1 cellular context compared by ENCODE assay signal in the genomic region with DNA sequence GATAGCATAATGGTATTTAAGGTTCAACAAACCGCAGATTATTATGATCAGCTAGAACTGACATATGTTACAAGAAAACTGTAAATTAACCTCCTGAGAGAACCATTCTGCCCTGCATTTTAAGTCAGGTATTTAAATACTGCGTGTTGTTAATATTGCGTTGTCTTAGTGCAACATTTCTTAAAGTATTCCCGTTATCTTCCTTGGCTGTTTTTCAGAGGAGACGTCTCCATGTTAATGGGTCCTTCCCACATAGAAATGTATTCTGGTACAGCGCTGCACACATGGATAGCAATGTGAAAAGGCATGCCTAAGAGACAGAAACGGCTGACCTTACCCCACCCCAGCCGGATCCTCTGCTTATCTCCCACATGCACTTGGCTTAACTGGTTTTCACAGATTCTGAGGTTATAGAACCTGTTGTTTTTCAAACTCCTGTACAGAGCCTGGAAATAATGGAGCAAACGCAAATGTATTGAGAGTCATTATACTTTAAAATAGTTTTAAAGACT.
A peak's percentile ranks its signal among the peaks of the same experiment; 100 is the strongest.
TF ChIP-seq lines count a peak whose summit lies in the region.

No MANE protein-coding gene starts in this region.

TF ChIP-seq in K562, 482 proteins besides CTCF, POLR2A, EP300 and RAD21 (continued from another document and continues in another):
- TF ChIP-seq, protein P1, sequence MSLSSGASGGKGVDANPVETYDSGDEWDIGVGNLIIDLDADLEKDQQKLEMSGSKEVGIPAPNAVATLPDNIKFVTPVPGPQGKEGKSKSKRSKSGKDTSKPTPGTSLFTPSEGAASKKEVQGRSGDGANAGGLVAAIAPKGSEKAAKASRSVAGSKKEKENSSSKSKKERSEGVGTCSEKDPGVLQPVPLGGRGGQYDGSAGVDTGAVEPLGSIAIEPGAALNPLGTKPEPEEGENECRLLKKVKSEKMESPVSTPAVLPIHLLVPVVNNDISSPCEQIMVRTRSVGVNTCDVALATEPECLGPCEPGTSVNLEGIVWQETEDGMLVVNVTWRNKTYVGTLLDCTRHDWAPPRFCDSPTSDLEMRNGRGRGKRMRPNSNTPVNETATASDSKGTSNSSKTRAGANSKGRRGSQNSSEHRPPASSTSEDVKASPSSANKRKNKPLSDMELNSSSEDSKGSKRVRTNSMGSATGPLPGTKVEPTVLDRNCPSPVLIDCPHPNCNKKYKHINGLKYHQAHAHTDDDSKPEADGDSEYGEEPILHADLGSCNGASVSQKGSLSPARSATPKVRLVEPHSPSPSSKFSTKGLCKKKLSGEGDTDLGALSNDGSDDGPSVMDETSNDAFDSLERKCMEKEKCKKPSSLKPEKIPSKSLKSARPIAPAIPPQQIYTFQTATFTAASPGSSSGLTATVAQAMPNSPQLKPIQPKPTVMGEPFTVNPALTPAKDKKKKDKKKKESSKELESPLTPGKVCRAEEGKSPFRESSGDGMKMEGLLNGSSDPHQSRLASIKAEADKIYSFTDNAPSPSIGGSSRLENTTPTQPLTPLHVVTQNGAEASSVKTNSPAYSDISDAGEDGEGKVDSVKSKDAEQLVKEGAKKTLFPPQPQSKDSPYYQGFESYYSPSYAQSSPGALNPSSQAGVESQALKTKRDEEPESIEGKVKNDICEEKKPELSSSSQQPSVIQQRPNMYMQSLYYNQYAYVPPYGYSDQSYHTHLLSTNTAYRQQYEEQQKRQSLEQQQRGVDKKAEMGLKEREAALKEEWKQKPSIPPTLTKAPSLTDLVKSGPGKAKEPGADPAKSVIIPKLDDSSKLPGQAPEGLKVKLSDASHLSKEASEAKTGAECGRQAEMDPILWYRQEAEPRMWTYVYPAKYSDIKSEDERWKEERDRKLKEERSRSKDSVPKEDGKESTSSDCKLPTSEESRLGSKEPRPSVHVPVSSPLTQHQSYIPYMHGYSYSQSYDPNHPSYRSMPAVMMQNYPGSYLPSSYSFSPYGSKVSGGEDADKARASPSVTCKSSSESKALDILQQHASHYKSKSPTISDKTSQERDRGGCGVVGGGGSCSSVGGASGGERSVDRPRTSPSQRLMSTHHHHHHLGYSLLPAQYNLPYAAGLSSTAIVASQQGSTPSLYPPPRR (CRISPR knock-in tag; IDR thresholded peaks at IDR 0.05; ENCODE audit: borderline replicate concordance), result no peak
- peak; percentile 89 for TF ChIP-seq ZKSCAN8 (CRISPR knock-in tag; IDR thresholded peaks at IDR 0.05)
- peak; percentile 98 for TF ChIP-seq SMARCA4 (IDR thresholded peaks at IDR 0.05)
- no peak for TF ChIP-seq ZNF695 (CRISPR knock-in tag; IDR thresholded peaks at IDR 0.05)
- TF ChIP-seq RFX5 (IDR thresholded peaks at IDR 0.05; ENCODE audit: low read depth, low read length), result no peak
- no peak for TF ChIP-seq RBM34 (IDR thresholded peaks at IDR 0.05; ENCODE audit: borderline replicate concordance, insufficient read depth, low read length)
- peak; percentile 68 for TF ChIP-seq BHLHE40 (IDR thresholded peaks at IDR 0.05; ENCODE audit: low read length)
- peak; percentile 66 for TF ChIP-seq BACH1 (tag; IDR thresholded peaks at IDR 0.05)
- TF ChIP-seq ETV5 (CRISPR knock-in tag; IDR thresholded peaks at IDR 0.05; ENCODE audit: low read depth), result peak; percentile 93
- no peak for TF ChIP-seq ZNF41 (CRISPR knock-in tag; conservative IDR thresholded peaks at IDR 0.05)
- no peak for TF ChIP-seq ZNF184 (CRISPR knock-in tag; IDR thresholded peaks at IDR 0.05)
- TF ChIP-seq L3MBTL2 (IDR thresholded peaks at IDR 0.05), result peak; percentile 73
- peak; percentile 62; the same call in 1 of the 2 replicates for TF ChIP-seq CEBPB (tag; IDR thresholded peaks at IDR 0.05)
- TF ChIP-seq EHMT2 (IDR thresholded peaks at IDR 0.05), result no peak
- no peak for TF ChIP-seq XRCC5 (IDR thresholded peaks at IDR 0.05; ENCODE audit: low read depth, low read length)
- no peak for TF ChIP-seq ZNF232 (CRISPR knock-in tag; IDR thresholded peaks at IDR 0.05)
- TF ChIP-seq, protein P2, sequence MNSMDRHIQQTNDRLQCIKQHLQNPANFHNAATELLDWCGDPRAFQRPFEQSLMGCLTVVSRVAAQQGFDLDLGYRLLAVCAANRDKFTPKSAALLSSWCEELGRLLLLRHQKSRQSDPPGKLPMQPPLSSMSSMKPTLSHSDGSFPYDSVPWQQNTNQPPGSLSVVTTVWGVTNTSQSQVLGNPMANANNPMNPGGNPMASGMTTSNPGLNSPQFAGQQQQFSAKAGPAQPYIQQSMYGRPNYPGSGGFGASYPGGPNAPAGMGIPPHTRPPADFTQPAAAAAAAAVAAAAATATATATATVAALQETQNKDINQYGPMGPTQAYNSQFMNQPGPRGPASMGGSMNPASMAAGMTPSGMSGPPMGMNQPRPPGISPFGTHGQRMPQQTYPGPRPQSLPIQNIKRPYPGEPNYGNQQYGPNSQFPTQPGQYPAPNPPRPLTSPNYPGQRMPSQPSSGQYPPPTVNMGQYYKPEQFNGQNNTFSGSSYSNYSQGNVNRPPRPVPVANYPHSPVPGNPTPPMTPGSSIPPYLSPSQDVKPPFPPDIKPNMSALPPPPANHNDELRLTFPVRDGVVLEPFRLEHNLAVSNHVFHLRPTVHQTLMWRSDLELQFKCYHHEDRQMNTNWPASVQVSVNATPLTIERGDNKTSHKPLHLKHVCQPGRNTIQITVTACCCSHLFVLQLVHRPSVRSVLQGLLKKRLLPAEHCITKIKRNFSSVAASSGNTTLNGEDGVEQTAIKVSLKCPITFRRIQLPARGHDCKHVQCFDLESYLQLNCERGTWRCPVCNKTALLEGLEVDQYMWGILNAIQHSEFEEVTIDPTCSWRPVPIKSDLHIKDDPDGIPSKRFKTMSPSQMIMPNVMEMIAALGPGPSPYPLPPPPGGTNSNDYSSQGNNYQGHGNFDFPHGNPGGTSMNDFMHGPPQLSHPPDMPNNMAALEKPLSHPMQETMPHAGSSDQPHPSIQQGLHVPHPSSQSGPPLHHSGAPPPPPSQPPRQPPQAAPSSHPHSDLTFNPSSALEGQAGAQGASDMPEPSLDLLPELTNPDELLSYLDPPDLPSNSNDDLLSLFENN (IDR thresholded peaks at IDR 0.05; ENCODE audit: low read depth in 2 of 2, low read length in 2 of 2), result peak in 1 of 2 experiments; percentile 94; a peak in 2 of 4 replicates
- no peak for TF ChIP-seq POLR3A (IDR thresholded peaks at IDR 0.05; ENCODE audit: borderline replicate concordance, extremely low read depth, insufficient read depth, insufficient read length)
- peak; percentile 93 for TF ChIP-seq CXXC5 (CRISPR knock-in tag; IDR thresholded peaks at IDR 0.05)
- no peak for TF ChIP-seq MAFK (IDR thresholded peaks at IDR 0.05; ENCODE audit: low read length)
- TF ChIP-seq MTF1 (CRISPR knock-in tag; IDR thresholded peaks at IDR 0.05; ENCODE audit: borderline replicate concordance), result no peak
- TF ChIP-seq MBD1 (CRISPR knock-in tag; IDR thresholded peaks at IDR 0.05), result no peak
- TF ChIP-seq REST (CRISPR knock-in tag; IDR thresholded peaks at IDR 0.05; ENCODE audit: low read depth), result no peak
- TF ChIP-seq, protein P3, sequence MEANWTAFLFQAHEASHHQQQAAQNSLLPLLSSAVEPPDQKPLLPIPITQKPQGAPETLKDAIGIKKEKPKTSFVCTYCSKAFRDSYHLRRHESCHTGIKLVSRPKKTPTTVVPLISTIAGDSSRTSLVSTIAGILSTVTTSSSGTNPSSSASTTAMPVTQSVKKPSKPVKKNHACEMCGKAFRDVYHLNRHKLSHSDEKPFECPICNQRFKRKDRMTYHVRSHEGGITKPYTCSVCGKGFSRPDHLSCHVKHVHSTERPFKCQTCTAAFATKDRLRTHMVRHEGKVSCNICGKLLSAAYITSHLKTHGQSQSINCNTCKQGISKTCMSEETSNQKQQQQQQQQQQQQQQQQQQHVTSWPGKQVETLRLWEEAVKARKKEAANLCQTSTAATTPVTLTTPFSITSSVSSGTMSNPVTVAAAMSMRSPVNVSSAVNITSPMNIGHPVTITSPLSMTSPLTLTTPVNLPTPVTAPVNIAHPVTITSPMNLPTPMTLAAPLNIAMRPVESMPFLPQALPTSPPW (CRISPR knock-in tag; IDR thresholded peaks at IDR 0.05), result peak; percentile 83
- TF ChIP-seq ARID3A (IDR thresholded peaks at IDR 0.05; ENCODE audit: borderline replicate concordance, low read depth, low read length), result no peak
- no peak for TF ChIP-seq BDP1 (IDR thresholded peaks at IDR 0.05; ENCODE audit: insufficient read depth, insufficient read length)
- no peak for TF ChIP-seq GTF3C2 (IDR thresholded peaks at IDR 0.05; ENCODE audit: borderline replicate concordance, extremely low read depth, insufficient read length)
